ENCODE assay signal across 11 cellular contexts in genomic region chr17:80107231-80108021, GRCh38.
"Had no signal": no experiment of that assay in that cellular context is flagged by ENCODE, and none has a peak within 500 bp of the region (broad histone marks: within the 10 kb centered on the region; RNA-seq: fewer than 3 reads in every experiment).

No MANE protein-coding gene starts in this region.

- H3K27me3 ChIP-seq: transverse colon had no signal

- H3K4me3 ChIP-seq: lung, transverse colon had no signal

- DNase-seq: activated B cell treated with CpG ODN at 0.5 μM for 24 hours; activated CD4-positive, alpha-beta memory T cell treated with anti-CD3 and anti-CD28 coated beads for 36 hours; activated CD4-positive, alpha-beta T cell treated with anti-CD3 and anti-CD28 coated beads for 4 hours; foreskin keratinocyte; glutamatergic neuron; kidney glomerular epithelial cell; SK-N-SH; stimulated activated CD4-positive, alpha-beta T cell treated with anti-CD3 and anti-CD28 coated beads, Interleukin-2, amount 100 ng/mL, for 48 hours; transverse colon had no signal

- ATAC-seq: activated T-helper 17 cell treated with anti-CD3 and anti-CD28 coated beads, Interleukin-2, amount 50 U/mL, for 72 hours; foreskin keratinocyte had no signal

- H3K9me3 ChIP-seq: SK-N-SH, transverse colon had no signal

- H3K27ac ChIP-seq: foreskin keratinocyte, transverse colon had no signal

- H3K36me3 ChIP-seq: transverse colon had no signal
